8 cellular contexts compared by ENCODE assay signal in genomic region chr19:1416014-1416841, GRCh38. TPM values are rescaled to one million over a fixed set of nuclear protein-coding genes. Genes with fewer than 3 reads are reported as not detected.
DNase-seq lines count a peak whose midpoint lies in the region; ATAC-seq and TF ChIP-seq lines count a peak whose summit lies in the region.

No MANE protein-coding gene starts in this region.

- no peak for TF ChIP-seq POLR2A in esophagus muscularis mucosa (IDR thresholded peaks at IDR 0.05; ENCODE audit: low read depth)

- peak overlapping the region; percentile 26 for H4K8ac ChIP-seq in neuronal stem cell (ENCODE audit: low read depth, low read length)

- peak overlapping the region; percentile 59 for H2AK5ac ChIP-seq in neuronal stem cell (ENCODE audit: low read depth, low read length)

- TF ChIP-seq CTCF in VCaP (conservative IDR thresholded peaks at IDR 0.05) (no peak), esophagus muscularis mucosa (IDR thresholded peaks at IDR 0.05) (no peak)

- no peak for ATAC-seq in GM21390 (IDR thresholded peaks at IDR 0.05; ENCODE audit: unreplicated experiment)
- ATAC-seq in GM21381 (IDR thresholded peaks at IDR 0.05; ENCODE audit: unreplicated experiment): no peak
- no peak for ATAC-seq in HG03025 (IDR thresholded peaks at IDR 0.05; ENCODE audit: low FRiP score, unreplicated experiment)

- 71% methylated on average over 24 of the region's 28 CpGs for WGBS in esophagus muscularis mucosa
- WGBS in neuronal stem cell (ENCODE audit: extremely low coverage in 2 of 2, insufficient read length in 2 of 2, insufficient replicate concordance in 1 of 2), 2 donors: no CpG with 5 or more reads among the region's 28 CpGs

- no peak overlapping the region for H3K14ac ChIP-seq in neuronal stem cell (ENCODE audit: low read length)

- H3K4me3 ChIP-seq in BLaER1 treated with 17β-estradiol and CSF1 and Interleukin-3, amounts not matched to agents 10 nM and 100 nM: no peak overlapping the region
- H3K4me3 ChIP-seq in esophagus muscularis mucosa: peak overlapping the region in 3 of 4 donors; percentile 8 to 33 (median 19)
- peak overlapping the region in 1 of 2 donors; percentile 43 for H3K4me3 ChIP-seq in neuronal stem cell (ENCODE audit: low read length in 2 of 2)

- H2BK15ac ChIP-seq in neuronal stem cell (ENCODE audit: low read length): peak overlapping the region; percentile 5

- H3K4me1 ChIP-seq in BLaER1 treated with 17β-estradiol and CSF1 and Interleukin-3, amounts not matched to agents 10 nM and 100 nM: peaks cover 21 to 59% (median 45%) of the 10 kb centered on the region in 10 experiments; a peak in 19 of 20 replicates
- H3K4me1 ChIP-seq in esophagus muscularis mucosa: peaks cover 69 to 78% (median 74%) of the 10 kb centered on the region in 4 donors
- peaks cover 18 to 19% of the 10 kb centered on the region in 2 donors for H3K4me1 ChIP-seq in neuronal stem cell (ENCODE audit: control insufficient read depth in 2 of 2, insufficient read depth in 1 of 2, low read depth in 1 of 2, low read length in 2 of 2)

- peaks cover 98 to 100% (median 100%) of the 10 kb centered on the region in 11 experiments for H4K20me1 ChIP-seq in BLaER1 treated with 17β-estradiol and CSF1 and Interleukin-3, amounts not matched to agents 10 nM and 100 nM

- peak overlapping the region; percentile 25 for H3K23ac ChIP-seq in neuronal stem cell (ENCODE audit: low read depth, low read length, poor library complexity)

- no peak overlapping the region for H3K4ac ChIP-seq in neuronal stem cell (ENCODE audit: low read length)

- no peak overlapping the region for H2AFZ ChIP-seq in neuronal stem cell (ENCODE audit: low read length)

- TF ChIP-seq EP300 in esophagus muscularis mucosa (IDR thresholded peaks at IDR 0.05): no peak

- intact Hi-C loops in esophagus muscularis mucosa (cut with DNase I): no loop called here

- H3K79me1 ChIP-seq in neuronal stem cell (ENCODE audit: low read depth, low read length): peaks cover 43% of the 10 kb centered on the region

- H3K27ac ChIP-seq in BLaER1 treated with 17β-estradiol and CSF1 and Interleukin-3, amounts not matched to agents 10 nM and 100 nM: peak overlapping the region in 7 of 11 experiments; percentile 7 to 53 (median 30); a peak in 10 of 22 replicates
- H3K27ac ChIP-seq in VCaP: peak overlapping the region; percentile 83
- peak overlapping the region; percentile 72 to 86 (median 78) for H3K27ac ChIP-seq in esophagus muscularis mucosa (replicated peaks in 1 of 4)
- no peak overlapping the region for H3K27ac ChIP-seq in neuronal stem cell (replicated peaks; ENCODE audit: low read length)

- H3K27me3 ChIP-seq in BLaER1 treated with 17β-estradiol and CSF1 and Interleukin-3, amounts not matched to agents 10 nM and 100 nM: no peaks in the 10 kb centered on the region; a peak in 1 of 22 replicates
- H3K27me3 ChIP-seq in esophagus muscularis mucosa (no peaks in the 10 kb centered on the region), neuronal stem cell (ENCODE audit: control insufficient read depth in 3 of 3, insufficient read depth in 3 of 3, low read depth in 1 of 3, low read length in 3 of 3) (no peaks in the 10 kb centered on the region)

- H3K36me3 ChIP-seq in BLaER1 treated with 17β-estradiol and CSF1 and Interleukin-3, amounts not matched to agents 10 nM and 100 nM: peaks cover 75 to 100% (median 93%) of the 10 kb centered on the region in 11 experiments
- H3K36me3 ChIP-seq in esophagus muscularis mucosa (peaks cover 3 to 60% (median 43%) of the 10 kb centered on the region in 4 donors), neuronal stem cell (replicated peaks in 1 of 2; ENCODE audit: control insufficient read depth in 2 of 2, insufficient read depth in 2 of 2, low read length in 2 of 2) (peaks cover 34 to 77% of the 10 kb centered on the region in 2 donors)

- DNase-seq in esophagus muscularis mucosa (ENCODE audit: extremely low spot score): no peak
- DNase-seq in neuronal stem cell (ENCODE audit: low spot score): no peak
- no peak for DNase-seq in NCI-H187 treated with DMSO at 0.1 percent for 48 hours (lab: John Stamatoyannopoulos, UW)

- peak overlapping the region; percentile 85 for H2BK12ac ChIP-seq in neuronal stem cell (ENCODE audit: low read length)

- peak overlapping the region in 8 of 11 experiments; percentile 7 to 81 (median 53); a peak in 12 of 22 replicates for H3K4me2 ChIP-seq in BLaER1 treated with 17β-estradiol and CSF1 and Interleukin-3, amounts not matched to agents 10 nM and 100 nM
- peak overlapping the region; percentile 37 for H3K4me2 ChIP-seq in neuronal stem cell (ENCODE audit: insufficient read depth, low read length, poor library complexity, severe bottlenecking)

- peak overlapping the region in 9 of 11 experiments; percentile 10 to 70 (median 48); a peak in 13 of 22 replicates for H3K9ac ChIP-seq in BLaER1 treated with 17β-estradiol and CSF1 and Interleukin-3, amounts not matched to agents 10 nM and 100 nM
- H3K9ac ChIP-seq in neuronal stem cell (ENCODE audit: low read depth, low read length, poor library complexity): peak overlapping the region; percentile 83

- no peak overlapping the region for H2BK120ac ChIP-seq in neuronal stem cell (ENCODE audit: low read depth, low read length)

- peak overlapping the region; percentile 24 for H3K18ac ChIP-seq in neuronal stem cell (ENCODE audit: low read length)

- no peak overlapping the region for H4K91ac ChIP-seq in neuronal stem cell (ENCODE audit: low read depth, low read length, poor library complexity)

- H2BK5ac ChIP-seq in neuronal stem cell (ENCODE audit: low read length): no peak overlapping the region

- H3K9me3 ChIP-seq in BLaER1 treated with 17β-estradiol and CSF1 and Interleukin-3, amounts not matched to agents 10 nM and 100 nM (replicated peaks in 1 of 11): no peaks in the 10 kb centered on the region
- H3K9me3 ChIP-seq in esophagus muscularis mucosa (no peaks in the 10 kb centered on the region), neuronal stem cell (replicated peaks in 1 of 2; ENCODE audit: control insufficient read depth in 2 of 2, insufficient read depth in 1 of 2, low read depth in 1 of 2, low read length in 2 of 2) (no peaks in the 10 kb centered on the region)

RNA-seq across cellular contexts. Expression of gene DAZAP1, which starts 8.8 kb away (rescaled TPM):
- 10 to 100 TPM; 44.9 to 79.4 (median 52.9) TPM for total RNA-seq in esophagus muscularis mucosa
- 124 TPM for polyA plus RNA-seq in neuronal stem cell (2013, experiment 1 of 2)
- 126 TPM for polyA plus RNA-seq in neuronal stem cell (2013, experiment 2 of 2)

RNA-seq across cellular contexts. Expression of gene GAMT, which starts 14.9 kb away (rescaled TPM):
- total RNA-seq in esophagus muscularis mucosa: 10 to 100 TPM in 3 of 4 donors, 1 to 10 TPM in 1; 5.8 to 13.4 (median 11.9) TPM
- 41.6 TPM for polyA plus RNA-seq in neuronal stem cell (2013, experiment 1 of 2)
- 42.6 TPM for polyA plus RNA-seq in neuronal stem cell (2013, experiment 2 of 2)

RNA-seq across cellular contexts. Expression of gene RPS15, which starts 22.0 kb away (rescaled TPM):
- 1,000 to 10,000 TPM; 1,297 to 2,978 (median 2,171) TPM for total RNA-seq in esophagus muscularis mucosa
- 3,965 TPM for polyA plus RNA-seq in neuronal stem cell (2013, experiment 1 of 2)
- polyA plus RNA-seq in neuronal stem cell (2013, experiment 2 of 2): 3,732 TPM

RNA-seq across cellular contexts. Expression of gene NDUFS7, which starts 32.5 kb away (rescaled TPM):
- total RNA-seq in esophagus muscularis mucosa: 100 to 1,000 TPM in 1 of 4 donors, 10 to 100 TPM in 3; 85.6 to 110 (median 89.4) TPM
- 61.9 TPM for polyA plus RNA-seq in neuronal stem cell (2013, experiment 1 of 2)
- 60.2 TPM for polyA plus RNA-seq in neuronal stem cell (2013, experiment 2 of 2)

RNA-seq across cellular contexts. Expression of gene APC2, which starts 33.7 kb away (rescaled TPM):
- total RNA-seq in esophagus muscularis mucosa: 1 to 10 TPM in 2 of 4 donors, under 1 TPM in 2; 0.42 to 1.8 (median 1.2) TPM
- polyA plus RNA-seq in neuronal stem cell (2013, experiment 1 of 2): 3.4 TPM
- polyA plus RNA-seq in neuronal stem cell (2013, experiment 2 of 2): 3.9 TPM

Comparison
In these comparisons a context has a peak if more than half of its experiments do, and no peak if none do; other contexts are left out.
1. H3K4me3 ChIP-seq: peak in esophagus muscularis mucosa (3 of 4); none in BLaER1 treated with 17β-estradiol and CSF1 and Interleukin-3, amounts not matched to agents 10 nM and 100 nM (0 of 10).